In genomic region chr9:122099271-122099869, GRCh38 we compare ENCODE assay signal across 8 cellular contexts. TPM values are rescaled to one million over a fixed set of nuclear protein-coding genes. Genes with fewer than 3 reads are reported as not detected.
A peak's percentile ranks its signal among the peaks of the same experiment; 100 is the strongest.
DNase-seq lines count a peak whose midpoint lies in the region; ATAC-seq and TF ChIP-seq lines count a peak whose summit lies in the region.

No MANE protein-coding gene starts in this region.

- peak overlapping the region; percentile 9 for H3K4me3 ChIP-seq in lower lobe of right lung

- peak; percentile 59 for ATAC-seq in HG03159 (IDR thresholded peaks at IDR 0.05; ENCODE audit: unreplicated experiment)
- ATAC-seq in lower lobe of right lung: peak; percentile 88 to 89
- ATAC-seq in GM21717 (IDR thresholded peaks at IDR 0.05; ENCODE audit: unreplicated experiment): no peak

- H3K9me3 ChIP-seq in lower lobe of right lung: peaks cover 6% of the 10 kb centered on the region

- intact Hi-C loops in lower lobe of right lung (cut with DNase I): no loop called here

- no peak overlapping the region for H3K27ac ChIP-seq in lower lobe of right lung

- H3K27me3 ChIP-seq in lower lobe of right lung (ENCODE audit: low read depth): no peaks in the 10 kb centered on the region

- no peaks in the 10 kb centered on the region for H3K36me3 ChIP-seq in lower lobe of right lung

- TF ChIP-seq CTCF in GM12872 (IDR thresholded peaks at IDR 0.05; ENCODE audit: insufficient read depth, low read depth, low read length) (peak; percentile 83), lower lobe of right lung (IDR thresholded peaks at IDR 0.05) (peak; percentile 80)

- DNase-seq in NCI-H82 (lab: John Stamatoyannopoulos, UW): peak; percentile 89
- DNase-seq in activated CD4-positive, alpha-beta T cell treated with anti-CD3 and anti-CD28 coated beads, Interleukin-2, amount 50 U/mL, for 48 hours: peak; percentile 80 to 82
- peak; percentile 85 for DNase-seq in dermis blood vessel endothelial cell
- peak; percentile 90 for DNase-seq in lower lobe of right lung
- DNase-seq in stimulated activated CD8-positive, alpha-beta memory T cell treated with anti-CD3 and anti-CD28 coated beads, Interleukin-12 subunit alpha, Interleukin-12 subunit beta, amount 100 ng/mL, for 1 hour (ENCODE audit: low read depth): peak; percentile 67

- H3K4me1 ChIP-seq in lower lobe of right lung: peaks cover 6% of the 10 kb centered on the region

RNA-seq across cellular contexts. Expression of gene TTLL11, which starts 6.3 kb away (rescaled TPM):
- total RNA-seq in dermis blood vessel endothelial cell (4.3 and 5.3 TPM in 2 replicates), lower lobe of right lung (11.7 TPM)
